Comparison of ENCODE assay signal across 13 cellular contexts in genomic region chr2:233247116-233247515, GRCh38. TPM values are rescaled to one million over a fixed set of nuclear protein-coding genes. Genes with fewer than 3 reads are reported as not detected.
DNase-seq lines count a peak whose midpoint lies in the region; ATAC-seq and TF ChIP-seq lines count a peak whose summit lies in the region.
"Had no signal": no experiment of that assay in that cellular context is flagged by ENCODE, and none has a peak within 500 bp of the region (broad histone marks: within the 10 kb centered on the region; RNA-seq: fewer than 3 reads in every experiment).

No MANE protein-coding gene starts in this region.

- H3K4me1 ChIP-seq in DND-41 (ENCODE audit: insufficient read depth, low read length): peaks cover 6% of the 10 kb centered on the region
- H3K4me1 ChIP-seq: uterus had no signal

- H3K9me3 ChIP-seq in DND-41 (ENCODE audit: insufficient read depth, low read length, severe bottlenecking): no peaks in the 10 kb centered on the region
- H3K9me3 ChIP-seq: uterus had no signal

- H3K36me3 Mint-ChIP-seq in CD14-positive monocyte (no peaks in the 10 kb centered on the region), memory B cell (no peaks in the 10 kb centered on the region)
- H3K36me3 Mint-ChIP-seq in activated T-helper 2 cell treated with anti-CD3 and anti-CD28 coated beads, Interferon-gamma antibody, Interleukin-2, Interleukin-4, amounts not matched to agents 10 μg/mL and 5 μg/mL and 100 μg/mL, durations not matched to agents 14 hours and 24 hours and 36 hours (ENCODE audit: low read depth): no peaks in the 10 kb centered on the region

- H3K79me2 ChIP-seq in DND-41 (ENCODE audit: insufficient read depth, low read length): peaks cover 7% of the 10 kb centered on the region

- H3K4me1 Mint-ChIP-seq in CD14-positive monocyte (peaks cover 65% of the 10 kb centered on the region), memory B cell (peaks cover 15% of the 10 kb centered on the region)
- peaks cover 42% of the 10 kb centered on the region for H3K4me1 Mint-ChIP-seq in activated T-helper 2 cell treated with anti-CD3 and anti-CD28 coated beads, Interferon-gamma antibody, Interleukin-2, Interleukin-4, amounts not matched to agents 10 μg/mL and 5 μg/mL and 100 μg/mL, durations not matched to agents 14 hours and 24 hours and 36 hours (ENCODE audit: low read depth)
- H3K4me1 Mint-ChIP-seq: nephron had no signal

- no peak overlapping the region for H3K27ac ChIP-seq in DND-41 (ENCODE audit: low read length)
- H3K27ac ChIP-seq: uterus had no signal

- no peak overlapping the region for H3K4me3 ChIP-seq in DND-41 (ENCODE audit: low read depth in 1 of 2, low read length in 2 of 2)
- no peak overlapping the region for H3K4me3 ChIP-seq in H7 (ENCODE audit: insufficient read depth, low read depth, low read length)
- H3K4me3 ChIP-seq: uterus had no signal

- H3K27me3 ChIP-seq in DND-41 (ENCODE audit: insufficient read depth, low read length, poor library complexity): no peaks in the 10 kb centered on the region
- H3K27me3 ChIP-seq in H7 (ENCODE audit: control insufficient read depth, insufficient read depth, low read length): no peaks in the 10 kb centered on the region
- H3K27me3 ChIP-seq: uterus had no signal

- H3K36me3 ChIP-seq in DND-41 (ENCODE audit: insufficient read depth, low read length) (no peaks in the 10 kb centered on the region), H7 (replicated peaks; ENCODE audit: control insufficient read depth, insufficient read depth, low read length) (no peaks in the 10 kb centered on the region)

- TF ChIP-seq CTCF in CD14-positive monocyte (IDR thresholded peaks at IDR 0.05) (no peak), DND-41 (IDR thresholded peaks at IDR 0.05; ENCODE audit: borderline replicate concordance, extremely low read depth, low read length, poor library complexity, severe bottlenecking) (no peak)

- no peaks in the 10 kb centered on the region for H4K20me1 ChIP-seq in DND-41 (ENCODE audit: insufficient read depth, low read length)

- H3K4me3 Mint-ChIP-seq in CD14-positive monocyte (no peak overlapping the region), memory B cell (no peak overlapping the region)
- no peak overlapping the region for H3K4me3 Mint-ChIP-seq in activated T-helper 2 cell treated with anti-CD3 and anti-CD28 coated beads, Interferon-gamma antibody, Interleukin-2, Interleukin-4, amounts not matched to agents 10 μg/mL and 5 μg/mL and 100 μg/mL, durations not matched to agents 14 hours and 24 hours and 36 hours (ENCODE audit: low read depth)
- H3K4me3 Mint-ChIP-seq: nephron had no signal

- DNase-seq in CD14-positive monocyte (ENCODE audit: low spot score): no peak
- no peak for DNase-seq in DND-41
- DNase-seq in activated T-helper 2 cell treated with anti-CD3 and anti-CD28 coated beads, Interferon-gamma antibody, Interleukin-2, Interleukin-4, amounts not matched to agents 10 μg/mL and 5 μg/mL and 100 μg/mL, durations not matched to agents 14 hours and 24 hours and 36 hours (ENCODE audit: low spot score): no peak
- no peak for DNase-seq in memory B cell (ENCODE audit: low spot score in 2 of 2)
- no peak for DNase-seq in NCI-H345 (lab: John Stamatoyannopoulos, UW)
- DNase-seq in H7: no peak
- no peak for DNase-seq in epidermal melanocyte (ENCODE audit: insufficient read length, low spot score)
- DNase-seq: GF-D8, glutamatergic neuron, NCI-H1105, NCI-H2227 treated with DMSO at 0.1 percent for 48 hours, uterus had no signal

- H3K27ac Mint-ChIP-seq in CD14-positive monocyte: peak overlapping the region in 5 of 7 donors; percentile 55 to 92 (median 72)
- peak overlapping the region; percentile 88 for H3K27ac Mint-ChIP-seq in activated T-helper 2 cell treated with anti-CD3 and anti-CD28 coated beads, Interferon-gamma antibody, Interleukin-2, Interleukin-4, amounts not matched to agents 10 μg/mL and 5 μg/mL and 100 μg/mL, durations not matched to agents 14 hours and 24 hours and 36 hours
- peak overlapping the region; percentile 1 for H3K27ac Mint-ChIP-seq in memory B cell
- H3K27ac Mint-ChIP-seq: nephron had no signal

- peak overlapping the region; percentile 44 for H2AFZ ChIP-seq in DND-41 (ENCODE audit: low read depth, low read length)

- no peaks in the 10 kb centered on the region for H3K27me3 Mint-ChIP-seq in CD14-positive monocyte (ENCODE audit: low read depth in 3 of 3)
- no peaks in the 10 kb centered on the region for H3K27me3 Mint-ChIP-seq in activated T-helper 2 cell treated with anti-CD3 and anti-CD28 coated beads, Interferon-gamma antibody, Interleukin-2, Interleukin-4, amounts not matched to agents 10 μg/mL and 5 μg/mL and 100 μg/mL, durations not matched to agents 14 hours and 24 hours and 36 hours (ENCODE audit: low read depth)
- H3K27me3 Mint-ChIP-seq in memory B cell: no peaks in the 10 kb centered on the region

- intact Hi-C loops in CD14-positive monocyte (cut with micrococcal nuclease): loop anchor here in 1 of 2 donors (10.0 kb wide), 1 partner anchor 152 kb away; no protein-coding TSS in a partner anchor
- intact Hi-C loops in activated T-helper 2 cell treated with anti-CD3 and anti-CD28 coated beads, Interferon-gamma antibody, Interleukin-2, Interleukin-4, amounts not matched to agents 10 μg/mL and 5 μg/mL and 100 μg/mL, durations not matched to agents 14 hours and 24 hours and 36 hours (cut with micrococcal nuclease): loop anchor here (1.0 to 5.0 kb wide), 3 partner anchors 13 to 350 kb away; no protein-coding TSS in a partner anchor

- no peaks in the 10 kb centered on the region for H3K9me3 Mint-ChIP-seq in CD14-positive monocyte
- H3K9me3 Mint-ChIP-seq in activated T-helper 2 cell treated with anti-CD3 and anti-CD28 coated beads, Interferon-gamma antibody, Interleukin-2, Interleukin-4, amounts not matched to agents 10 μg/mL and 5 μg/mL and 100 μg/mL, durations not matched to agents 14 hours and 24 hours and 36 hours: no peaks in the 10 kb centered on the region
- no peaks in the 10 kb centered on the region for H3K9me3 Mint-ChIP-seq in memory B cell
- H3K9me3 Mint-ChIP-seq: nephron had no signal

- ATAC-seq in DND-41 (ENCODE audit: insufficient read depth, low read depth): no peak
- ATAC-seq in memory B cell (ENCODE audit: low read depth): no peak

- no peak overlapping the region for H3K9ac ChIP-seq in DND-41 (ENCODE audit: low read depth, low read length)

- no peak overlapping the region for H3K4me2 ChIP-seq in DND-41 (ENCODE audit: insufficient read depth, low read length)

RNA-seq across cellular contexts. Expression of gene ATG16L1, which starts 4.4 kb away (rescaled TPM):
- 1 to 10 TPM; 3.3 to 4.3 TPM for polyA plus RNA-seq in CD14-positive monocyte
- 33.5 and 35.5 TPM in 2 replicates for total RNA-seq in activated T-helper 2 cell treated with anti-CD3 and anti-CD28 coated beads, Interferon-gamma antibody, Interleukin-2, Interleukin-4, amounts not matched to agents 10 μg/mL and 5 μg/mL and 100 μg/mL, durations not matched to agents 14 hours and 24 hours and 36 hours
- 52.1 and 64.8 TPM in 2 replicates for total RNA-seq in H7 (2014; rRNA removed; shearing (Covaris generic))

Comparison
In these comparisons a context has a peak if more than half of its experiments do, and no peak if none do; other contexts are left out.
1. H3K27ac Mint-ChIP-seq: peak in every context shown above with its lines; median percentile 88 in activated T-helper 2 cell treated with anti-CD3 and anti-CD28 coated beads, Interferon-gamma antibody, Interleukin-2, Interleukin-4, amounts not matched to agents 10 μg/mL and 5 μg/mL and 100 μg/mL, durations not matched to agents 14 hours and 24 hours and 36 hours; 72 in CD14-positive monocyte; 1 in memory B cell.